ENCODE assay signal across 16 cellular contexts in the genomic region with DNA sequence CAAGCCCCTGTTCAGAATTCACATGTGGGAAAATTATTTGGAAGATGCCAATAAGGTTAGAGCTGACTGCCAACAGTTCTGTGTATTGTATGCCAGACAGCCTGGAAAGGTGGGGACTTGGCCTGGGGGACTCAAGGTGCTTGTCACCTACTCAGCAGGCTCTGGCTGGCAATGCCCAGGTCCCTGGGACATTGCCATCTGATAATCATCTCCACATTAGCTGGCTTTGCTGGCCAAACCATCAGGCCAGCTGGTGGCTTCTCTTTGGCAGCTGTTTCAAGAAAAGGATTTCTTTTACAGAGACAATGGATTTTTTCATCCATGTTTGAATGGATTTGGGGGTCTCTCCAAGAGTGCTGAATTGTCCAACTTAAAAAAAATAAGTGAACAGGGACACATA.
A peak's percentile ranks its signal among the peaks of the same experiment; 100 is the strongest.
DNase-seq lines count a peak whose midpoint lies in the region; ATAC-seq lines count a peak whose summit lies in the region.
"Had no signal": no experiment of that assay in that cellular context is flagged by ENCODE, and none has a peak within 500 bp of the region (broad histone marks: within the 10 kb centered on the region; RNA-seq: fewer than 3 reads in every experiment).

No MANE protein-coding gene starts in this region.

- ATAC-seq in HG02852 (IDR thresholded peaks at IDR 0.05; ENCODE audit: unreplicated experiment) = no peak

- peaks cover 0 to 5% of the 10 kb centered on the region in 2 donors for H3K4me1 ChIP-seq in neuronal stem cell (ENCODE audit: control insufficient read depth in 2 of 2, insufficient read depth in 1 of 2, low read depth in 1 of 2, low read length in 2 of 2)

- no peaks in the 10 kb centered on the region for H3K9me3 ChIP-seq in neuronal stem cell (replicated peaks in 1 of 2; ENCODE audit: control insufficient read depth in 2 of 2, insufficient read depth in 1 of 2, low read depth in 1 of 2, low read length in 2 of 2)
- H3K9me3 ChIP-seq: SJSA1 had no signal

- H3K23ac ChIP-seq in neuronal stem cell (ENCODE audit: low read depth, low read length, poor library complexity) = no peak overlapping the region

- peaks cover 0 to 35% (median 0%) of the 10 kb centered on the region in 3 experiments for H3K27me3 ChIP-seq in neuronal stem cell (ENCODE audit: control insufficient read depth in 3 of 3, insufficient read depth in 3 of 3, low read depth in 1 of 3, low read length in 3 of 3)
- H3K27me3 ChIP-seq: SJSA1 had no signal

- no peak overlapping the region for H2BK12ac ChIP-seq in neuronal stem cell (ENCODE audit: low read length)

- DNase-seq in COR-L47 (lab: John Stamatoyannopoulos, UW) (peak; percentile 20), NCI-H1105 treated with DMSO at 0.1 percent for 48 hours (lab: John Stamatoyannopoulos, UW) (peak; percentile 27), neuronal stem cell (ENCODE audit: low spot score) (no peak), dermis blood vessel endothelial cell (no peak), CD1c-positive myeloid dendritic cell (ENCODE audit: extremely low spot score) (no peak), NCI-H2081 treated with DMSO at 0.1 percent for 48 hours (lab: John Stamatoyannopoulos, UW) (no peak)
- DNase-seq: CD4-positive, CD25-positive, alpha-beta regulatory T cell; H7; NCI-H1436 treated with DMSO at 0.1 percent for 48 hours; NCI-H510A; NK-92 treated with Interleukin-12 subunit alpha and Interleukin-12 subunit beta, amount 100 ng/mL, for 24 hours; OCI-M1; SW 1271 had no signal

- H2BK120ac ChIP-seq in neuronal stem cell (ENCODE audit: low read depth, low read length) = no peak overlapping the region

- no peak overlapping the region for H2AFZ ChIP-seq in neuronal stem cell (ENCODE audit: low read length)

- H3K9ac ChIP-seq in neuronal stem cell (ENCODE audit: low read depth, low read length, poor library complexity) = no peak overlapping the region

- no peak overlapping the region for H2BK15ac ChIP-seq in neuronal stem cell (ENCODE audit: low read length)

- H3K4me2 ChIP-seq in neuronal stem cell (ENCODE audit: insufficient read depth, low read length, poor library complexity, severe bottlenecking) = no peak overlapping the region

- no peaks in the 10 kb centered on the region for H3K79me1 ChIP-seq in neuronal stem cell (ENCODE audit: low read depth, low read length)

- H3K4ac ChIP-seq in neuronal stem cell (ENCODE audit: low read length) = no peak overlapping the region

- H3K27ac ChIP-seq in angular gyrus (ENCODE audit: low read depth, low read length) (peak overlapping the region; percentile 31), neuronal stem cell (replicated peaks; ENCODE audit: low read length) (no peak overlapping the region)
- H3K27ac ChIP-seq: SJSA1 had no signal

- H3K14ac ChIP-seq in neuronal stem cell (ENCODE audit: low read length) = no peak overlapping the region

- no peak overlapping the region for H2BK5ac ChIP-seq in neuronal stem cell (ENCODE audit: low read length)

- H2AK5ac ChIP-seq in neuronal stem cell (ENCODE audit: low read depth, low read length) = no peak overlapping the region

- H3K36me3 ChIP-seq in neuronal stem cell (replicated peaks in 1 of 2; ENCODE audit: control insufficient read depth in 2 of 2, insufficient read depth in 2 of 2, low read length in 2 of 2) = no peaks in the 10 kb centered on the region
- H3K36me3 ChIP-seq: SJSA1 had no signal

- no peak overlapping the region for H4K91ac ChIP-seq in neuronal stem cell (ENCODE audit: low read depth, low read length, poor library complexity)

- H3K18ac ChIP-seq in neuronal stem cell (ENCODE audit: low read length) = peak overlapping the region; percentile 79

- no peak overlapping the region for H4K8ac ChIP-seq in neuronal stem cell (ENCODE audit: low read depth, low read length)

- H3K4me3 ChIP-seq in neuronal stem cell (ENCODE audit: low read length in 2 of 2) = no peak overlapping the region
- H3K4me3 ChIP-seq: SJSA1 had no signal

Comparison
In these comparisons a context has a peak if more than half of its experiments do, and no peak if none do; other contexts are left out.
1. DNase-seq: peak in COR-L47 (single experiment) and NCI-H1105 treated with DMSO at 0.1 percent for 48 hours (single experiment); none in neuronal stem cell (single experiment), dermis blood vessel endothelial cell (single experiment), CD1c-positive myeloid dendritic cell (single experiment) and NCI-H2081 treated with DMSO at 0.1 percent for 48 hours (single experiment).